10 cellular contexts compared by ENCODE assay signal in genomic region chr12:644293-644639, GRCh38. TPM values are rescaled to one million over a fixed set of nuclear protein-coding genes. Genes with fewer than 3 reads are reported as not detected.
DNase-seq lines count a peak whose midpoint lies in the region; ATAC-seq and TF ChIP-seq lines count a peak whose summit lies in the region.
"Had no signal": no experiment of that assay in that cellular context is flagged by ENCODE, and none has a peak within 500 bp of the region (broad histone marks: within the 10 kb centered on the region; RNA-seq: fewer than 3 reads in every experiment).

No MANE protein-coding gene starts in this region.

- H3K36me3 ChIP-seq in Panc1 (ENCODE audit: control insufficient read depth, insufficient read depth, low read length) (no peaks in the 10 kb centered on the region), esophagus muscularis mucosa (no peaks in the 10 kb centered on the region)

- peak overlapping the region; percentile 51; the same call in 1 of the 2 replicates for H3K4me3 ChIP-seq in GM08714 (ENCODE audit: low read length)
- H3K4me3 ChIP-seq in Panc1 (ENCODE audit: low read depth in 2 of 2, low read length in 2 of 2), result no peak overlapping the region
- H3K4me3 ChIP-seq in esophagus muscularis mucosa, result peak overlapping the region in 1 of 4 donors; percentile 79
- peak overlapping the region in 1 of 7 experiments; percentile 63 for H3K4me3 ChIP-seq in skin epidermis

- TF ChIP-seq EP300 in esophagus muscularis mucosa (IDR thresholded peaks at IDR 0.05), result no peak

- peaks cover 45% of the 10 kb centered on the region for H3K4me1 ChIP-seq in Panc1 (ENCODE audit: control insufficient read depth, insufficient read depth, low read length)
- H3K4me1 ChIP-seq in esophagus muscularis mucosa, result peaks cover 44 to 56% (median 51%) of the 10 kb centered on the region in 4 donors

- POLR2A ChIA-PET in Panc1 (lab: Charles Lee), result no interaction called here

- H3K27me3 ChIP-seq in Panc1 (ENCODE audit: control insufficient read depth, insufficient read depth, low read length) (no peaks in the 10 kb centered on the region), esophagus muscularis mucosa (no peaks in the 10 kb centered on the region)

- H3K9me3 ChIP-seq in Panc1 (ENCODE audit: control insufficient read depth, insufficient read depth, low read depth, low read length) (no peaks in the 10 kb centered on the region), esophagus muscularis mucosa (no peaks in the 10 kb centered on the region)

- DNase-seq in Panc1 (ENCODE audit: low read depth, low spot score) (no peak), esophagus muscularis mucosa (ENCODE audit: extremely low spot score) (no peak), HT-29 (ENCODE audit: low spot score) (no peak), NCI-H524 treated with DMSO at 0.1 percent for 48 hours (lab: John Stamatoyannopoulos, UW) (no peak), middle frontal gyrus (ENCODE audit: extremely low spot score, low spot score) (no peak)
- DNase-seq in stimulated activated naive CD4-positive, alpha-beta T cell (lab: John Stamatoyannopoulos, UW), result no peak
- DNase-seq: MM.1S, SIG-M5 had no signal

- TSS peak; percentile 84 for BruUV-seq in Panc1 (replicated peaks; lab: Mats Ljungman, UMichigan)

- CTCF ChIA-PET in Panc1 (lab: Charles Lee), result no interaction called here

- TF ChIP-seq POLR2A in esophagus muscularis mucosa (IDR thresholded peaks at IDR 0.05; ENCODE audit: low read depth), result no peak

- in situ Hi-C loops in Panc1 (cut with HindIII; ENCODE audit: low pct_unique_long_range_greater_than_20kb, low sequenced_read_pairs), result no loop called here

- WGBS in esophagus muscularis mucosa, result 90% methylated on average over 6 of the region's 6 CpGs

- H3K27ac ChIP-seq in Panc1 (ENCODE audit: low read length) (peak overlapping the region; percentile 90), esophagus muscularis mucosa (replicated peaks in 1 of 4) (peak overlapping the region; percentile 96 to 98 (median 97)), skin epidermis (peak overlapping the region in 17 of 21 experiments; percentile 27 to 100 (median 99))

- TF ChIP-seq CTCF in Panc1 (IDR thresholded peaks at IDR 0.05), result no peak
- TF ChIP-seq CTCF in esophagus muscularis mucosa (IDR thresholded peaks at IDR 0.05), result no peak

- no peak for ATAC-seq in Panc1

- intact Hi-C loops in Panc1 (cut with micrococcal nuclease; ENCODE audit: unreplicated experiment), result loop anchor here (10.0 kb wide), 1 partner anchor 111 kb away; the partner anchor contains the start of gene WNK1
- intact Hi-C loops in esophagus muscularis mucosa (cut with DNase I), result loop anchor here (10.0 kb wide), 2 partner anchors 171 to 951 kb away; partner anchors contain the start of gene FBXL14

RNA-seq across cellular contexts. Expression of gene NINJ2, which starts 19.0 kb away (rescaled TPM):
- 1.9 TPM for total RNA-seq in Panc1 (2021; ENCODE audit: unreplicated experiment)
- 2.2 TPM for polyA plus RNA-seq in Panc1 (2012; ENCODE audit: insufficient read length)
- 10 to 100 TPM in 1 of 4 donors, 1 to 10 TPM in 3; 2.9 to 11.1 (median 7.1) TPM for total RNA-seq in esophagus muscularis mucosa
- 8.6 and 10.9 TPM in 2 replicates for total RNA-seq in HT-29 (2014; rRNA removed; shearing (Covaris generic))
